Comparison of ENCODE assay signal across 1 cellular context in genomic region chr3:123098411-123099330, GRCh38.
TF ChIP-seq lines count a peak whose summit lies in the region.

No MANE protein-coding gene starts in this region.

TF ChIP-seq in HCT116, 20 proteins besides CTCF, POLR2A, EP300 and RAD21 (continued from another document):
- no peak for TF ChIP-seq REST (IDR thresholded peaks at IDR 0.05; ENCODE audit: low read depth)
- no peak for TF ChIP-seq YY1 (IDR thresholded peaks at IDR 0.05; ENCODE audit: extremely low read depth, insufficient replicate concordance, low read depth, low read length)
- no peak for TF ChIP-seq SRF (IDR thresholded peaks at IDR 0.05; ENCODE audit: low read depth)
- no peak for TF ChIP-seq EZH2 (IDR thresholded peaks at IDR 0.05)
- no peak for TF ChIP-seq ATF3 (IDR thresholded peaks at IDR 0.05)
- TF ChIP-seq TCF7L2 (IDR thresholded peaks at IDR 0.05; ENCODE audit: borderline replicate concordance, extremely low read depth, insufficient read depth, insufficient read length): no peak
- no peak for TF ChIP-seq ELF1 (IDR thresholded peaks at IDR 0.05; ENCODE audit: borderline replicate concordance, low read depth)
- no peak for TF ChIP-seq ZNF274 (IDR thresholded peaks at IDR 0.05; ENCODE audit: low read depth, low read length)
- no peak for TF ChIP-seq EZH2phosphoT487 (IDR thresholded peaks at IDR 0.05; ENCODE audit: borderline replicate concordance)
